In genomic region chr10:86371116-86371515, GRCh38 we compare ENCODE assay signal across 22 cellular contexts. TPM values are rescaled to one million over a fixed set of nuclear protein-coding genes. Genes with fewer than 3 reads are reported as not detected.
DNase-seq lines count a peak whose midpoint lies in the region; ATAC-seq and TF ChIP-seq lines count a peak whose summit lies in the region.
"Had no signal": no experiment of that assay in that cellular context is flagged by ENCODE, and none has a peak within 500 bp of the region (broad histone marks: within the 10 kb centered on the region; RNA-seq: fewer than 3 reads in every experiment).

No MANE protein-coding gene starts in this region.

- H3K4me1 Mint-ChIP-seq in activated CD8-positive, alpha-beta memory T cell treated with anti-CD3 and anti-CD28 coated beads, Interleukin-2, amount 10 ng/mL, durations not matched to agents 7 days and 5 days: no peaks in the 10 kb centered on the region

- DNase-seq in activated CD8-positive, alpha-beta memory T cell treated with anti-CD3 and anti-CD28 coated beads for 24 hours: peak; percentile 41
- no peak for DNase-seq in activated CD8-positive, alpha-beta memory T cell treated with anti-CD3 and anti-CD28 coated beads, Interleukin-2, amount 10 ng/mL, durations not matched to agents 7 days and 5 days
- DNase-seq in WERI-Rb-1: peak; percentile 1
- peak; percentile 38 for DNase-seq in islet precursor cell
- DNase-seq in tibial artery: peak; percentile 2 to 31
- no peak for DNase-seq in SHP77 (lab: John Stamatoyannopoulos, UW)
- DNase-seq in NCI-H128 (lab: John Stamatoyannopoulos, UW; ENCODE audit: unreplicated experiment): no peak
- DNase-seq: ACHN; COR-L47; DMS79; KG1; NCI-H1105; NCI-H2029 treated with DMSO at 0.1 percent for 48 hours; NCI-H226; NCI-H510A treated with DMSO at 0.1 percent for 48 hours; NCI-H774; NK-92 treated with Interleukin-12 subunit alpha and Interleukin-12 subunit beta, amount 100 ng/mL, for 24 hours had no signal

- H3K36me3 Mint-ChIP-seq in activated CD8-positive, alpha-beta memory T cell treated with anti-CD3 and anti-CD28 coated beads, Interleukin-2, amount 10 ng/mL, durations not matched to agents 7 days and 5 days: no peaks in the 10 kb centered on the region

- H3K4me3 ChIP-seq in WERI-Rb-1 (ENCODE audit: low read depth, low read length): no peak overlapping the region
- no peak overlapping the region for H3K4me3 ChIP-seq in tibial artery
- H3K4me3 ChIP-seq: BLaER1 had no signal

- peaks cover 0 to 14% (median 10%) of the 10 kb centered on the region in 4 donors for H3K4me1 ChIP-seq in tibial artery

- CTCF ChIA-PET in activated CD8-positive, alpha-beta memory T cell treated with anti-CD3 and anti-CD28 coated beads, Interleukin-2, amount 10 ng/mL, durations not matched to agents 7 days and 5 days (lab: Charles Lee): no interaction called here

- H3K4me3 Mint-ChIP-seq in activated CD8-positive, alpha-beta memory T cell treated with anti-CD3 and anti-CD28 coated beads, Interleukin-2, amount 10 ng/mL, durations not matched to agents 7 days and 5 days: no peak overlapping the region
- H3K4me3 Mint-ChIP-seq: CD4-positive, alpha-beta T cell had no signal

- intact Hi-C loops in tibial artery (cut with DNase I; ENCODE audit: low total_unique reads): no loop called here

- H3K27ac ChIP-seq in WERI-Rb-1 (no peak overlapping the region), tibial artery (no peak overlapping the region)
- H3K27ac ChIP-seq: 22Rv1, BLaER1, RWPE1 had no signal

- H3K36me3 ChIP-seq in WERI-Rb-1 (no peaks in the 10 kb centered on the region), tibial artery (no peaks in the 10 kb centered on the region)
- H3K36me3 ChIP-seq: BLaER1 had no signal

- peaks cover 60% of the 10 kb centered on the region for H3K27me3 Mint-ChIP-seq in activated CD8-positive, alpha-beta memory T cell treated with anti-CD3 and anti-CD28 coated beads, Interleukin-2, amount 10 ng/mL, durations not matched to agents 7 days and 5 days

- no peak for ATAC-seq in activated CD8-positive, alpha-beta memory T cell treated with anti-CD3 and anti-CD28 coated beads, Interleukin-2, amount 10 ng/mL, durations not matched to agents 7 days and 5 days
- no peak for ATAC-seq in GM21619 (IDR thresholded peaks at IDR 0.05; ENCODE audit: unreplicated experiment)

- H3K9me3 Mint-ChIP-seq in activated CD8-positive, alpha-beta memory T cell treated with anti-CD3 and anti-CD28 coated beads, Interleukin-2, amount 10 ng/mL, durations not matched to agents 7 days and 5 days (ENCODE audit: low read depth): no peaks in the 10 kb centered on the region
- H3K9me3 Mint-ChIP-seq: CD4-positive, alpha-beta T cell had no signal

- TF ChIP-seq CTCF in WERI-Rb-1 (IDR thresholded peaks at IDR 0.05; ENCODE audit: low read depth, low read length) (no peak), tibial artery (IDR thresholded peaks at IDR 0.05) (no peak)

- H3K27me3 ChIP-seq in WERI-Rb-1 (ENCODE audit: insufficient read depth, low read depth, severe bottlenecking) (peaks cover 57% of the 10 kb centered on the region), tibial artery (peaks cover 0 to 46% of the 10 kb centered on the region in 2 donors)

- no peak overlapping the region for H3K27ac Mint-ChIP-seq in activated CD8-positive, alpha-beta memory T cell treated with anti-CD3 and anti-CD28 coated beads, Interleukin-2, amount 10 ng/mL, durations not matched to agents 7 days and 5 days
- H3K27ac Mint-ChIP-seq: CD4-positive, alpha-beta T cell had no signal

- no peaks in the 10 kb centered on the region for H3K9me3 ChIP-seq in WERI-Rb-1 (ENCODE audit: severe bottlenecking)
- no peaks in the 10 kb centered on the region for H3K9me3 ChIP-seq in tibial artery
- H3K9me3 ChIP-seq: BLaER1 had no signal

RNA-seq across cellular contexts. Expression of gene GRID1, which starts 4.5 kb away (rescaled TPM):
- total RNA-seq in activated CD8-positive, alpha-beta memory T cell treated with anti-CD3 and anti-CD28 coated beads, Interleukin-2, amount 10 ng/mL, durations not matched to agents 7 days and 5 days: not detected
- total RNA-seq: CD4-positive, alpha-beta T cell had no signal

Comparison
In these comparisons a context has a peak if more than half of its experiments do, and no peak if none do; other contexts are left out.
1. DNase-seq: peak in activated CD8-positive, alpha-beta memory T cell treated with anti-CD3 and anti-CD28 coated beads for 24 hours (single experiment), WERI-Rb-1 (single experiment), islet precursor cell (single experiment) and tibial artery (2 of 2); none in activated CD8-positive, alpha-beta memory T cell treated with anti-CD3 and anti-CD28 coated beads, Interleukin-2, amount 10 ng/mL, durations not matched to agents 7 days and 5 days (single experiment), SHP77 (0 of 2) and NCI-H128 (single experiment).